17 cellular contexts compared by ENCODE assay signal in the genomic region with DNA sequence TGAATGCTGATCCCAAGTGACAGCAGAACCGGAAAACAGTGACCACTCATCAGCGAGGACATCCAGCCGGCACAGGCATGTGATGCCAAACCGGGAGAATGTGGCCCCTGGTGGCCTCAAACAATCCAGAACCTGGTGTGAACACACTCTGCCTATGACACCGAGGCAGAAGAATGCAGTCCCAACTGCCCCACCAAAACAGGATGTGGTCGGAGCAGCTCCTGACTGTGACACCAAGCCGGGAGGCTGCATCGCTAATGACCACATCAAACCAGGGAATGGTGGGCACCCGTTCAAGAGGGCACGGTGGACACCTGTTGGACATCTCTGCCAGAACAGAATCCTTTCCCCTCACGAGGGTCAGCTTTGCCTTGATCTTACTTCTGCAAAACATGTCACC. TPM values are rescaled to one million over a fixed set of nuclear protein-coding genes. Genes with fewer than 3 reads are reported as not detected.
A peak's percentile ranks its signal among the peaks of the same experiment; 100 is the strongest.
DNase-seq lines count a peak whose midpoint lies in the region; ATAC-seq and TF ChIP-seq lines count a peak whose summit lies in the region.
"Had no signal": no experiment of that assay in that cellular context is flagged by ENCODE, and none has a peak within 500 bp of the region (broad histone marks: within the 10 kb centered on the region; RNA-seq: fewer than 3 reads in every experiment).

No MANE protein-coding gene starts in this region.

- H3K56ac ChIP-seq in mesendoderm (ENCODE audit: low read length): no peak overlapping the region

- H2AK5ac ChIP-seq in mesendoderm (ENCODE audit: low read length): no peak overlapping the region

- WGBS in mesendoderm (ENCODE audit: extremely low coverage, insufficient coverage, low lambda C conversion rate): no CpG with 5 or more reads among the region's 11 CpGs

- POLR2A ChIA-PET in naive thymus-derived CD4-positive, alpha-beta T cell (lab: Charles Lee): no interaction called here

- peak overlapping the region; percentile 86 for H3K4me2 ChIP-seq in BLaER1
- H3K4me2 ChIP-seq in mesendoderm (ENCODE audit: low read length): no peak overlapping the region
- H3K4me2 ChIP-seq: neural progenitor cell had no signal

- no peak overlapping the region for H3K23ac ChIP-seq in mesendoderm (ENCODE audit: low read length)

- no peaks in the 10 kb centered on the region for H3K79me2 ChIP-seq in mesendoderm (ENCODE audit: control insufficient read depth, insufficient read depth, low read length)

- no peak overlapping the region for H2BK120ac ChIP-seq in mesendoderm (ENCODE audit: low read depth, low read length)

- H3K9me3 Mint-ChIP-seq in naive thymus-derived CD4-positive, alpha-beta T cell: no peaks in the 10 kb centered on the region
- H3K9me3 Mint-ChIP-seq: T-helper 2 cell treated with Interferon-gamma antibody and Interleukin-4, amounts not matched to agents 5 μg/mL and 100 μg/mL, for 36 hours had no signal

- H3K4me1 ChIP-seq in BLaER1 (peaks cover 97% of the 10 kb centered on the region), mesendoderm (ENCODE audit: control insufficient read depth, low read depth, low read length) (peaks cover 8% of the 10 kb centered on the region)
- H3K4me1 ChIP-seq in naive thymus-derived CD4-positive, alpha-beta T cell (ENCODE audit: control insufficient read depth in 2 of 2, insufficient read depth in 2 of 2, low read length in 2 of 2): no peaks in the 10 kb centered on the region
- H3K4me1 ChIP-seq: colonic mucosa had no signal

- peaks cover 0 to 12% (median 0%) of the 10 kb centered on the region in 5 donors for H3K27me3 Mint-ChIP-seq in naive thymus-derived CD4-positive, alpha-beta T cell

- H3K4me3 ChIP-seq in BLaER1 (no peak overlapping the region), cardiac fibroblast (replicated peaks in 1 of 2; ENCODE audit: low read depth in 2 of 2, low read length in 2 of 2) (no peak overlapping the region), mesendoderm (ENCODE audit: low read length) (no peak overlapping the region)
- H3K4me3 ChIP-seq in naive thymus-derived CD4-positive, alpha-beta T cell (ENCODE audit: low read length): no peak overlapping the region
- H3K4me3 ChIP-seq: colonic mucosa, neural progenitor cell had no signal

- no peak for ATAC-seq in HG02798 (IDR thresholded peaks at IDR 0.05; ENCODE audit: poor library complexity, unreplicated experiment)
- no peak for ATAC-seq in naive thymus-derived CD4-positive, alpha-beta T cell
- ATAC-seq: activated CD8-positive, alpha-beta T cell treated with anti-CD3 and anti-CD28 coated beads, Interleukin-2, amount 10 ng/mL, durations not matched to agents 7 days and 5 days; left colon had no signal

- H3K36me3 Mint-ChIP-seq in naive thymus-derived CD4-positive, alpha-beta T cell: no peaks in the 10 kb centered on the region
- H3K36me3 Mint-ChIP-seq: neural progenitor cell had no signal

- CTCF ChIA-PET in naive thymus-derived CD4-positive, alpha-beta T cell (lab: Charles Lee): interaction anchor here (0.9 kb wide), 1 partner anchor 288 kb away, joined by 3 read pairs; no protein-coding TSS in a partner anchor

- H3K4me1 Mint-ChIP-seq in naive thymus-derived CD4-positive, alpha-beta T cell: peaks cover 0 to 6% (median 0%) of the 10 kb centered on the region in 7 donors

- intact Hi-C loops in naive thymus-derived CD4-positive, alpha-beta T cell (cut with micrococcal nuclease): no loop called here

- H3K79me1 ChIP-seq in mesendoderm (ENCODE audit: low read length): no peaks in the 10 kb centered on the region

- peak; percentile 94 for DNase-seq in LHCN-M2 (ENCODE audit: low read depth)
- DNase-seq in cardiac fibroblast (ENCODE audit: low read depth in 2 of 2): peak; percentile 14 to 49
- DNase-seq in mesendoderm: peak; percentile 83
- DNase-seq in CD1c-positive myeloid dendritic cell (ENCODE audit: extremely low spot score): no peak
- no peak for DNase-seq in naive thymus-derived CD4-positive, alpha-beta T cell
- no peak for DNase-seq in NCI-H1694 (lab: John Stamatoyannopoulos, UW)
- DNase-seq: activated CD8-positive, alpha-beta T cell treated with anti-CD3 and anti-CD28 coated beads, Interleukin-2, amount 10 ng/mL, durations not matched to agents 7 days and 5 days; activated naive CD4-positive, alpha-beta T cell treated with anti-CD3 and anti-CD28 coated beads, Interleukin-2, amount 50 U/mL, for 16 hours; colonic mucosa; left colon; NCI-H2029; stimulated activated CD4-positive, alpha-beta T cell treated with anti-CD3 and anti-CD28 coated beads, Interleukin-1b, Interleukin-23, amount 100 ng/mL, for 48 hours had no signal

- TF ChIP-seq CTCF in cardiac fibroblast (IDR thresholded peaks at IDR 0.05; ENCODE audit: low read depth, low read length): no peak

- H3K18ac ChIP-seq in mesendoderm (ENCODE audit: low read length): no peak overlapping the region

- no peak overlapping the region for H4K8ac ChIP-seq in mesendoderm (ENCODE audit: low read depth, low read length)

- H3K36me3 ChIP-seq in BLaER1 (no peaks in the 10 kb centered on the region), mesendoderm (ENCODE audit: control insufficient read depth, insufficient read depth, low read length) (no peaks in the 10 kb centered on the region)
- H3K36me3 ChIP-seq in naive thymus-derived CD4-positive, alpha-beta T cell (ENCODE audit: control insufficient read depth in 2 of 3, insufficient read depth in 3 of 3, low read length in 3 of 3): no peaks in the 10 kb centered on the region
- H3K36me3 ChIP-seq: colonic mucosa, neural progenitor cell had no signal

- no peak overlapping the region for H3K4me3 Mint-ChIP-seq in naive thymus-derived CD4-positive, alpha-beta T cell
- H3K4me3 Mint-ChIP-seq: activated CD8-positive, alpha-beta T cell treated with anti-CD3 and anti-CD28 coated beads, Interleukin-2, amount 10 ng/mL, durations not matched to agents 7 days and 5 days; neural progenitor cell; T-helper 2 cell treated with Interferon-gamma antibody and Interleukin-4, amounts not matched to agents 5 μg/mL and 100 μg/mL, for 36 hours had no signal

- H3K27ac Mint-ChIP-seq in naive thymus-derived CD4-positive, alpha-beta T cell: no peak overlapping the region
- H3K27ac Mint-ChIP-seq: activated CD8-positive, alpha-beta T cell treated with anti-CD3 and anti-CD28 coated beads, Interleukin-2, amount 10 ng/mL, durations not matched to agents 7 days and 5 days; neural progenitor cell; T-helper 2 cell treated with Interferon-gamma antibody and Interleukin-4, amounts not matched to agents 5 μg/mL and 100 μg/mL, for 36 hours had no signal

- H3K27ac ChIP-seq in BLaER1 (0 out of 2 replicates have a peak overlapping the region, but pooled peaks have one; percentile 23), mesendoderm (ENCODE audit: low read depth, low read length) (no peak overlapping the region)
- no peak overlapping the region for H3K27ac ChIP-seq in naive thymus-derived CD4-positive, alpha-beta T cell (ENCODE audit: low read depth, low read length)
- H3K27ac ChIP-seq: C4-2B, colonic mucosa, neural progenitor cell had no signal

- H3K9ac ChIP-seq in BLaER1 (no peak overlapping the region), mesendoderm (ENCODE audit: low read length) (no peak overlapping the region)
- H3K9ac ChIP-seq: neural progenitor cell had no signal

- no peaks in the 10 kb centered on the region for H4K20me1 ChIP-seq in BLaER1

- H3K9me3 ChIP-seq in BLaER1: no peaks in the 10 kb centered on the region
- no peaks in the 10 kb centered on the region for H3K9me3 ChIP-seq in naive thymus-derived CD4-positive, alpha-beta T cell (ENCODE audit: control insufficient read depth in 2 of 3, low read length in 3 of 3)
- H3K9me3 ChIP-seq: colonic mucosa had no signal

- no peaks in the 10 kb centered on the region for H3K27me3 ChIP-seq in BLaER1
- no peaks in the 10 kb centered on the region for H3K27me3 ChIP-seq in mesendoderm (ENCODE audit: insufficient read depth, low read length, poor library complexity)
- no peaks in the 10 kb centered on the region for H3K27me3 ChIP-seq in naive thymus-derived CD4-positive, alpha-beta T cell (ENCODE audit: control insufficient read depth in 2 of 2, insufficient read depth in 2 of 2, low read length in 2 of 2)
- H3K27me3 ChIP-seq: colonic mucosa, neural progenitor cell had no signal

- H3K4ac ChIP-seq in mesendoderm (ENCODE audit: low read depth, low read length): no peak overlapping the region

- H2BK15ac ChIP-seq in mesendoderm (replicated peaks; ENCODE audit: low read depth): no peak overlapping the region

- H2BK5ac ChIP-seq in mesendoderm (ENCODE audit: low read length): no peak overlapping the region

- no peak overlapping the region for H4K5ac ChIP-seq in mesendoderm (ENCODE audit: low read length)

RNA-seq across cellular contexts. Expression of gene SCN5A, which starts 15.4 kb away (rescaled TPM):
- total RNA-seq in LHCN-M2 (2014; rRNA removed): 39.0 and 45.9 TPM in 2 replicates
- 26.9 TPM for polyA plus RNA-seq in LHCN-M2 (2012)
- 2.3 TPM for polyA plus RNA-seq in mesendoderm (2013, experiment 1 of 2)
- 2.5 TPM for polyA plus RNA-seq in mesendoderm (2013, experiment 2 of 2)
- total RNA-seq in naive thymus-derived CD4-positive, alpha-beta T cell: under 1 TPM in 2 of 5 experiments, not detected in 3; 0.05 to 0.59 TPM
- polyA plus RNA-seq in naive thymus-derived CD4-positive, alpha-beta T cell: not detected

Comparison
In these comparisons a context has a peak if more than half of its experiments do, and no peak if none do; other contexts are left out.
1. DNase-seq: peak in LHCN-M2 (single experiment), cardiac fibroblast (2 of 2) and mesendoderm (single experiment); none in CD1c-positive myeloid dendritic cell (single experiment), naive thymus-derived CD4-positive, alpha-beta T cell (0 of 9) and NCI-H1694 (single experiment).
2. RNA of gene SCN5A, which starts 15.4 kb away (total RNA-seq): 39.0 to 45.9 TPM in LHCN-M2; 0.05 to 0.59 TPM in naive thymus-derived CD4-positive, alpha-beta T cell; every median in the first group is over 10 times any median in the second.